30 cellular contexts compared by ENCODE assay signal in genomic region chr19:3310280-3310679, GRCh38.
"Had no signal": no experiment of that assay in that cellular context is flagged by ENCODE, and none has a peak within 500 bp of the region (broad histone marks: within the 10 kb centered on the region; RNA-seq: fewer than 3 reads in every experiment).

No MANE protein-coding gene starts in this region.

- H3K4me1 Mint-ChIP-seq: nephron progenitor cell; neural crest cell; stimulated activated memory B cell treated with anti-CD40 and anti-IgM and Interleukin-4, amounts not matched to agents 10 μg/mL and 1 μg/mL and 100 μg/mL, for 72 hours had no signal

- H3K27ac Mint-ChIP-seq: naive B cell; naive thymus-derived CD8-positive, alpha-beta T cell; natural killer cell treated with Interleukin-12 subunit alpha and Interleukin-12 subunit beta and Interleukin-15 and Interleukin-18, amount 100 ng/mL, for 72 hours; nephron progenitor cell; stimulated activated memory B cell treated with anti-CD40 and anti-IgM and Interleukin-4, amounts not matched to agents 10 μg/mL and 1 μg/mL and 100 μg/mL, for 72 hours; stimulated activated naive CD8-positive, alpha-beta T cell treated with anti-CD3 and anti-CD28 coated beads, Interleukin-15, Interleukin-2, amounts not matched to agents 100 ng/mL and 50 ng/mL, for 24 hours had no signal

- H3K9me3 Mint-ChIP-seq: nephron progenitor cell; neural crest cell; stimulated activated naive CD8-positive, alpha-beta T cell treated with anti-CD3 and anti-CD28 coated beads, Interleukin-15, Interleukin-2, amounts not matched to agents 100 ng/mL and 50 ng/mL, for 24 hours had no signal

- H3K4me1 ChIP-seq: prostate gland, spleen, thyroid gland, upper lobe of left lung, vagina had no signal

- DNase-seq: naive B cell; naive thymus-derived CD8-positive, alpha-beta T cell; nephron progenitor cell; occipital lobe; ovary; right cardiac atrium; spleen; stimulated activated CD4-positive, alpha-beta T cell treated with anti-CD3 and anti-CD28 coated beads, Interleukin-12 subunit alpha, Interleukin-12 subunit beta, amount 100 ng/mL, for 4 hours; stimulated activated CD4-positive, alpha-beta T cell treated with anti-CD3 and anti-CD28 coated beads, Interleukin-1b, Interleukin-23, amount 100 ng/mL, for 48 hours; stimulated activated CD4-positive, alpha-beta T cell treated with anti-CD3 and anti-CD28 coated beads, Interleukin-4, amount 100 ng/mL, for 1 hour; stimulated activated CD4-positive, alpha-beta T cell treated with anti-CD3 and anti-CD28 coated beads, Interleukin-4, amount 100 ng/mL, for 4 hours; stimulated activated CD8-positive, alpha-beta memory T cell treated with anti-CD3 and anti-CD28 coated beads, Interleukin-4, amount 100 ng/mL, for 48 hours; stimulated activated naive CD4-positive, alpha-beta T cell treated with Interleukin-2 at 50 U/mL for 16 hours; stomach; thyroid gland; trophoblast cell; upper lobe of left lung had no signal

- H3K4me2 ChIP-seq: smooth muscle cell had no signal

- H3K27ac ChIP-seq: neutrophil, ovary, prostate gland, skin epidermis, spleen, stomach, thoracic aorta, thyroid gland, tibial nerve, upper lobe of left lung, vagina had no signal

- H3K4me3 Mint-ChIP-seq: naive B cell; naive thymus-derived CD8-positive, alpha-beta T cell; natural killer cell treated with Interleukin-12 subunit alpha and Interleukin-12 subunit beta and Interleukin-15 and Interleukin-18, amount 100 ng/mL, for 72 hours; nephron progenitor cell; neural crest cell; stimulated activated memory B cell treated with anti-CD40 and anti-IgM and Interleukin-4, amounts not matched to agents 10 μg/mL and 1 μg/mL and 100 μg/mL, for 72 hours; stimulated activated naive CD8-positive, alpha-beta T cell treated with anti-CD3 and anti-CD28 coated beads, Interleukin-15, Interleukin-2, amounts not matched to agents 100 ng/mL and 50 ng/mL, for 24 hours had no signal

- H3K36me3 Mint-ChIP-seq: natural killer cell treated with Interleukin-12 subunit alpha and Interleukin-12 subunit beta and Interleukin-15 and Interleukin-18, amount 100 ng/mL, for 72 hours; stimulated activated memory B cell treated with anti-CD40 and anti-IgM and Interleukin-4, amounts not matched to agents 10 μg/mL and 1 μg/mL and 100 μg/mL, for 72 hours had no signal

- H3K9me3 ChIP-seq: neutrophil, ovary, prostate gland, stomach, thoracic aorta, thyroid gland, tibial nerve, upper lobe of left lung, vagina had no signal

- H3K4me3 ChIP-seq: ovary, prostate gland, skin epidermis, smooth muscle cell, spleen, stomach, thoracic aorta, thyroid gland, tibial nerve, upper lobe of left lung, vagina had no signal

- ATAC-seq: naive thymus-derived CD8-positive, alpha-beta T cell; natural killer cell treated with Interleukin-12 subunit alpha and Interleukin-12 subunit beta and Interleukin-15 and Interleukin-18, amount 100 ng/mL, for 72 hours; right cardiac atrium; sciatic nerve; stimulated activated memory B cell treated with anti-CD40 and anti-IgM and Interleukin-4, amounts not matched to agents 10 μg/mL and 1 μg/mL and 100 μg/mL, for 72 hours had no signal

- H3K36me3 ChIP-seq: neutrophil, ovary, prostate gland, spleen, stomach, thoracic aorta, thyroid gland, tibial nerve, upper lobe of left lung, vagina had no signal

- H3K27me3 ChIP-seq: ovary, thyroid gland, vagina had no signal

- FAIRE-seq: urothelium cell line had no signal
